ENCODE assay signal across 9 cellular contexts in genomic region chr7:112056409-112056808, GRCh38.
DNase-seq lines count a peak whose midpoint lies in the region; ATAC-seq and TF ChIP-seq lines count a peak whose summit lies in the region.
"Had no signal": no experiment of that assay in that cellular context is flagged by ENCODE, and none has a peak within 500 bp of the region (broad histone marks: within the 10 kb centered on the region; RNA-seq: fewer than 3 reads in every experiment).

No MANE protein-coding gene starts in this region.

- TF ChIP-seq CTCF in GM20000 (IDR thresholded peaks at IDR 0.05; ENCODE audit: extremely low read depth, missing control alignments) (no peak), epithelial cell of esophagus (IDR thresholded peaks at IDR 0.05; ENCODE audit: insufficient read depth, low read depth, low read length, missing control alignments) (no peak)

- intact Hi-C loops in Right ventricle myocardium inferior (cut with DNase I) = no loop called here

- DNase-seq in CD1c-positive myeloid dendritic cell (ENCODE audit: extremely low spot score) (peak; percentile 19), GM20000 (ENCODE audit: low spot score) (peak; percentile 25), epithelial cell of esophagus (ENCODE audit: low read depth) (peak; percentile 88), NCI-H1105 treated with DMSO at 0.1 percent for 48 hours (lab: John Stamatoyannopoulos, UW) (no peak), iPS-NIHi7 (ENCODE audit: extremely low spot score) (no peak), amygdala (lab: John Stamatoyannopoulos, UW) (no peak), Right ventricle myocardium inferior (ENCODE audit: missing footprints) (no peak)
- DNase-seq: activated CD4-positive, alpha-beta T cell treated with anti-CD3 and anti-CD28 coated beads for 4 hours had no signal

- peak; percentile 74 for ATAC-seq in HG03469 (IDR thresholded peaks at IDR 0.05; ENCODE audit: unreplicated experiment)
- no peak for ATAC-seq in Right ventricle myocardium inferior

- no peak overlapping the region for H3K4me3 ChIP-seq in epithelial cell of esophagus (ENCODE audit: low read length)

Comparison
In these comparisons a context has a peak if more than half of its experiments do, and no peak if none do; other contexts are left out.
1. DNase-seq: peak in CD1c-positive myeloid dendritic cell (single experiment), GM20000 (single experiment) and epithelial cell of esophagus (single experiment); none in NCI-H1105 treated with DMSO at 0.1 percent for 48 hours (single experiment), iPS-NIHi7 (single experiment), amygdala (0 of 56) and Right ventricle myocardium inferior (single experiment).